ENCODE assay signal across 8 cellular contexts in the genomic region with DNA sequence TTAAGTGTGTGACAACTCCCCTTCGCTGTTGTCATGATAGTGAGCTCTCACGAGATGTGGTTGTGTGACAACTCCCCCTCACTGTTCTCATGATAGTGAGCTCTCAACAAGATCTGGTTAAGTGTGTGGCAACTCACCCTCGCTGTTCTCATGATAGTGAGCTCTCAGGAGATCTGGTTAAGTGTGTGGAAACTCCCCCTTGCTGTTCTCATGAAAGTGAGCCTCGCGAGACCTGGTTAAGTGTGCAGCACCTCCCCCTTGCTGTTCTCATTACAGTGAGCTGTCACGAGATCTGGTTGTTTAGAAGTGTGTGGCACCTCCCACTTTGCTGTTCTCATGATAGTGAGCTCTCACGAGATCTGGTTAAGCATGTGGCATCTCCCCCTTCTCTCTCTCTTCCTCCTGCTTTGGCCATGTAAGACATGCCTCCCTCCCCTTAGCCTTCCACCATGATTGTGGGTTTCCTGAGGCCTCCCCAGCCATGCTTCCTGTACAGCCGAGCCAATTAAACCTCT.
DNase-seq lines count a peak whose midpoint lies in the region; ATAC-seq lines count a peak whose summit lies in the region.

No MANE protein-coding gene starts in this region.

- peak; percentile 53 for ATAC-seq in GM19023 (IDR thresholded peaks at IDR 0.05; ENCODE audit: unreplicated experiment)
- peak; percentile 59 for ATAC-seq in HG03460 (IDR thresholded peaks at IDR 0.05; ENCODE audit: unreplicated experiment)
- no peak for ATAC-seq in HG02885 (IDR thresholded peaks at IDR 0.05; ENCODE audit: poor library complexity, unreplicated experiment)
- ATAC-seq in GM21390 (IDR thresholded peaks at IDR 0.05; ENCODE audit: unreplicated experiment) = no peak
- ATAC-seq in HG02571 (IDR thresholded peaks at IDR 0.05; ENCODE audit: unreplicated experiment) = no peak

- DNase-seq in activated T-helper 9 cell treated with anti-CD3 and anti-CD28 coated beads, Interleukin-2, amount 50 U/mL, for 16 hours (ENCODE audit: low read depth) = peak; percentile 17
- DNase-seq in stimulated activated CD4-positive, alpha-beta T cell treated with anti-CD3 and anti-CD28 coated beads, Interleukin-12 subunit alpha, Interleukin-12 subunit beta, amount 100 ng/mL, for 48 hours (ENCODE audit: low read depth in 2 of 3, low spot score in 1 of 3) = peak; percentile 24 to 27 (median 26)
- no peak for DNase-seq in SW480 (ENCODE audit: low spot score)

Comparison
In these comparisons a context has a peak if more than half of its experiments do, and no peak if none do; other contexts are left out.
1. ATAC-seq: peak in GM19023 (single experiment) and HG03460 (single experiment); none in HG02885 (single experiment), GM21390 (single experiment) and HG02571 (single experiment).